10 cellular contexts compared by ENCODE assay signal in the genomic region with DNA sequence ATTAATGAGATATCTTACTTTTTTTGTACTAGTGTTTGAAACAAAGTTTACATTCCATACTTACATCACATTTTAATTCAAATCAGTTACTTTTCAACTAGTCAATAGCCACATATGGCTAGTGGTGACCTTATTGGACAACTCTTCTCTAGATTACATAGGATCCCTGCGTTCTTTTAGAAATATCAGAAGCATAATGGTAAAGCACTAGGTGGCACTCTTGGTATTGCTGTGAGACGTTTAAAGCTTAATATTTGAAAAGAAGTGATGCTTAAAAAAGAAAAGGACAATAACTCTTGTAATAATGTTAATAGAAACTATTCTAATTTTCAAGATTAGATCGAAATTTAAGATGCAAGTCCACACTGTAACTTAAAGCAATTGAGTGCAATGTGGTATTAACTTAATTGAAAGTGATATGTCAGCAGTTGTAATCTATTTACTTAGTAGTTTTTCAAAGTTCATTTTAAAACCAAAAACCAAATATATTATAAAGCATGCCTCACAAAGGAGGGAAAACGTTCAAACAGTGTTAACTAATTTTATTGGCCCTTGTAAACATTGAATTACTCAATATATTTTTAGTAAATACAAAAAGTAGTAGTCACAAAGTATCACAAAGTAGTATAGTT.
DNase-seq lines count a peak whose midpoint lies in the region; ATAC-seq and TF ChIP-seq lines count a peak whose summit lies in the region.
"Had no signal": no experiment of that assay in that cellular context is flagged by ENCODE, and none has a peak within 500 bp of the region (broad histone marks: within the 10 kb centered on the region; RNA-seq: fewer than 3 reads in every experiment).

No MANE protein-coding gene starts in this region.

- no peak overlapping the region for H3K27ac ChIP-seq in heart right ventricle
- H3K27ac ChIP-seq: neutrophil, thoracic aorta had no signal

- H3K9me3 ChIP-seq in heart right ventricle, result peaks cover 0 to 11% (median 0%) of the 10 kb centered on the region in 11 donors
- H3K9me3 ChIP-seq: neutrophil, thoracic aorta had no signal

- H3K4me1 ChIP-seq in heart right ventricle, result no peaks in the 10 kb centered on the region

- no peaks in the 10 kb centered on the region for H3K27me3 Mint-ChIP-seq in natural killer cell (ENCODE audit: low read depth in 2 of 2)

- intact Hi-C loops in heart right ventricle (cut with DNase I) (loop anchor here in 1 of 10 donors (10.0 kb wide), 1 partner anchor 952 kb away; no protein-coding TSS in a partner anchor), left ventricle myocardium superior (cut with micrococcal nuclease) (no loop called here), natural killer cell (cut with micrococcal nuclease) (no loop called here)

- peak in 5 of 9 donors; percentile 18 to 42 (median 23) for TF ChIP-seq CTCF in heart right ventricle (IDR thresholded peaks at IDR 0.05)
- TF ChIP-seq CTCF in fibroblast of pulmonary artery (IDR thresholded peaks at IDR 0.05; ENCODE audit: low read length, missing control alignments), result peak; percentile 17
- TF ChIP-seq CTCF in natural killer cell (IDR thresholded peaks at IDR 0.05), result no peak

- 9 to 10% methylated on average over 4 of the region's 4 CpGs for WGBS in heart right ventricle, 2 donors

- H3K36me3 ChIP-seq in heart right ventricle, result no peaks in the 10 kb centered on the region
- H3K36me3 ChIP-seq: neutrophil, thoracic aorta had no signal

- H3K36me3 Mint-ChIP-seq in natural killer cell, result no peaks in the 10 kb centered on the region

- H3K27ac Mint-ChIP-seq in natural killer cell, result no peak overlapping the region

- no peaks in the 10 kb centered on the region for H3K27me3 ChIP-seq in heart right ventricle
- H3K27me3 ChIP-seq: neutrophil had no signal

- no peak for ATAC-seq in heart right ventricle
- no peak for ATAC-seq in left ventricle myocardium superior
- ATAC-seq in natural killer cell, result no peak
- no peak for ATAC-seq in GM19351 (IDR thresholded peaks at IDR 0.05; ENCODE audit: unreplicated experiment)

- H3K4me3 ChIP-seq in heart right ventricle (no peak overlapping the region), fibroblast of pulmonary artery (replicated peaks; ENCODE audit: low read depth, low read length) (no peak overlapping the region)
- H3K4me3 ChIP-seq: thoracic aorta had no signal

- peaks cover 3 to 4% of the 10 kb centered on the region in 2 donors for H3K9me3 Mint-ChIP-seq in natural killer cell

- H3K4me3 Mint-ChIP-seq in natural killer cell, result no peak overlapping the region

- DNase-seq in heart right ventricle (no peak), left ventricle myocardium superior (no peak), OCI-M1 (lab: John Stamatoyannopoulos, UW) (peak; percentile 53), fibroblast of pulmonary artery (ENCODE audit: low read depth) (peak; percentile 7), natural killer cell (no peak), GM19238 (ENCODE audit: insufficient read length, low spot score) (no peak), NK-92 (lab: John Stamatoyannopoulos, UW; ENCODE audit: unreplicated experiment) (no peak)

- H3K4me1 Mint-ChIP-seq in natural killer cell, result no peaks in the 10 kb centered on the region

Comparison
In these comparisons a context has a peak if more than half of its experiments do, and no peak if none do; other contexts are left out.
1. DNase-seq: peak in OCI-M1 (single experiment) and fibroblast of pulmonary artery (single experiment); none in heart right ventricle (0 of 2), left ventricle myocardium superior (single experiment), natural killer cell (single experiment), GM19238 (single experiment) and NK-92 (single experiment).